23 cellular contexts compared by ENCODE assay signal in genomic region chr7:45718464-45719330, GRCh38.
DNase-seq lines count a peak whose midpoint lies in the region; ATAC-seq, FAIRE-seq and TF ChIP-seq lines count a peak whose summit lies in the region.
"Had no signal": no experiment of that assay in that cellular context is flagged by ENCODE, and none has a peak within 500 bp of the region (broad histone marks: within the 10 kb centered on the region; RNA-seq: fewer than 3 reads in every experiment).

No MANE protein-coding gene starts in this region.

- ATAC-seq in naive thymus-derived CD8-positive, alpha-beta T cell: no peak
- ATAC-seq: K562, left colon, pancreas had no signal

- peak overlapping the region; percentile 60 for H3K18ac ChIP-seq in neuronal stem cell (ENCODE audit: low read length)

- H2BK12ac ChIP-seq in neuronal stem cell (ENCODE audit: low read length): no peak overlapping the region

- H3K4me3 Mint-ChIP-seq in activated CD4-positive, alpha-beta T cell treated with anti-CD3 and anti-CD28 coated beads, Interleukin-2, amount 10 ng/mL, durations not matched to agents 24 days and 14 days: no peak overlapping the region
- no peak overlapping the region for H3K4me3 Mint-ChIP-seq in naive thymus-derived CD8-positive, alpha-beta T cell
- H3K4me3 Mint-ChIP-seq: CD4-positive, alpha-beta memory T cell had no signal

- H3K36me3 Mint-ChIP-seq in activated CD4-positive, alpha-beta T cell treated with anti-CD3 and anti-CD28 coated beads, Interleukin-2, amount 10 ng/mL, durations not matched to agents 24 days and 14 days (ENCODE audit: low read depth): peaks cover 8% of the 10 kb centered on the region
- peaks cover 0 to 9% (median 7%) of the 10 kb centered on the region in 3 donors for H3K36me3 Mint-ChIP-seq in naive thymus-derived CD8-positive, alpha-beta T cell

- TF ChIP-seq POLR2A in H54 (IDR thresholded peaks at IDR 0.05; ENCODE audit: low read depth, low read length): no peak

- H3K27ac Mint-ChIP-seq in activated CD4-positive, alpha-beta T cell treated with anti-CD3 and anti-CD28 coated beads, Interleukin-2, amount 10 ng/mL, durations not matched to agents 24 days and 14 days: no peak overlapping the region
- peak overlapping the region in 1 of 10 donors; percentile 35 for H3K27ac Mint-ChIP-seq in naive thymus-derived CD8-positive, alpha-beta T cell
- H3K27ac Mint-ChIP-seq: CD4-positive, alpha-beta memory T cell had no signal

- H3K27me3 ChIP-seq in neuronal stem cell (ENCODE audit: control insufficient read depth in 3 of 3, insufficient read depth in 3 of 3, low read depth in 1 of 3, low read length in 3 of 3): no peaks in the 10 kb centered on the region
- H3K27me3 ChIP-seq: pancreas had no signal

- no CpG with 5 or more reads among the region's 12 CpGs for WGBS in neuronal stem cell (ENCODE audit: extremely low coverage in 2 of 2, insufficient read length in 2 of 2, insufficient replicate concordance in 1 of 2), 2 donors

- H3K9me3 ChIP-seq in neuronal stem cell (replicated peaks in 1 of 2; ENCODE audit: control insufficient read depth in 2 of 2, insufficient read depth in 1 of 2, low read depth in 1 of 2, low read length in 2 of 2): no peaks in the 10 kb centered on the region
- H3K9me3 ChIP-seq: pancreas, SK-N-SH, tibial artery had no signal

- no peak overlapping the region for H3K14ac ChIP-seq in neuronal stem cell (ENCODE audit: low read length)

- H4K91ac ChIP-seq in neuronal stem cell (ENCODE audit: low read depth, low read length, poor library complexity): no peak overlapping the region

- H3K36me3 ChIP-seq in neuronal stem cell (replicated peaks in 1 of 2; ENCODE audit: control insufficient read depth in 2 of 2, insufficient read depth in 2 of 2, low read length in 2 of 2): peaks cover 0 to 14% of the 10 kb centered on the region in 2 donors

- peaks cover 0 to 3% of the 10 kb centered on the region in 2 donors for H3K4me1 ChIP-seq in neuronal stem cell (ENCODE audit: control insufficient read depth in 2 of 2, insufficient read depth in 1 of 2, low read depth in 1 of 2, low read length in 2 of 2)
- H3K4me1 ChIP-seq: pancreas, tibial artery had no signal

- intact Hi-C loops in activated CD4-positive, alpha-beta T cell treated with anti-CD3 and anti-CD28 coated beads, Interleukin-2, amount 10 ng/mL, durations not matched to agents 24 days and 14 days (cut with micrococcal nuclease): no loop called here

- no peaks in the 10 kb centered on the region for H3K9me3 Mint-ChIP-seq in activated CD4-positive, alpha-beta T cell treated with anti-CD3 and anti-CD28 coated beads, Interleukin-2, amount 10 ng/mL, durations not matched to agents 24 days and 14 days
- no peaks in the 10 kb centered on the region for H3K9me3 Mint-ChIP-seq in naive thymus-derived CD8-positive, alpha-beta T cell
- H3K9me3 Mint-ChIP-seq: CD4-positive, alpha-beta memory T cell had no signal

- POLR2A ChIA-PET in naive thymus-derived CD8-positive, alpha-beta T cell (lab: Charles Lee): no interaction called here

- H3K9ac ChIP-seq in neuronal stem cell (ENCODE audit: low read depth, low read length, poor library complexity): no peak overlapping the region
- H3K9ac ChIP-seq: SK-N-SH had no signal

- TF ChIP-seq CTCF in coronary artery (IDR thresholded peaks at IDR 0.05): no peak

- no peak for FAIRE-seq in H54 (lab: Jason Lieb, UNC)
- FAIRE-seq: bronchial epithelial cell, GM12891, K562, pancreas, TTC549 had no signal

- H2AFZ ChIP-seq in neuronal stem cell (ENCODE audit: low read length): no peak overlapping the region
- H2AFZ ChIP-seq: PC-9 had no signal

- H3K27ac ChIP-seq in coronary artery (no peak overlapping the region), neuronal stem cell (replicated peaks; ENCODE audit: low read length) (no peak overlapping the region)
- H3K27ac ChIP-seq: pancreas, PC-9, skin epidermis, tibial artery had no signal

- H4K8ac ChIP-seq in neuronal stem cell (ENCODE audit: low read depth, low read length): no peak overlapping the region

- no peak overlapping the region for H2BK15ac ChIP-seq in neuronal stem cell (ENCODE audit: low read length)

- no peak overlapping the region for H3K4me2 ChIP-seq in neuronal stem cell (ENCODE audit: insufficient read depth, low read length, poor library complexity, severe bottlenecking)
- H3K4me2 ChIP-seq: PC-9, SK-N-SH had no signal

- no peak overlapping the region for H3K4ac ChIP-seq in neuronal stem cell (ENCODE audit: low read length)

- no peaks in the 10 kb centered on the region for H3K4me1 Mint-ChIP-seq in activated CD4-positive, alpha-beta T cell treated with anti-CD3 and anti-CD28 coated beads, Interleukin-2, amount 10 ng/mL, durations not matched to agents 24 days and 14 days
- peaks cover 0 to 9% (median 0%) of the 10 kb centered on the region in 4 donors for H3K4me1 Mint-ChIP-seq in naive thymus-derived CD8-positive, alpha-beta T cell

- H3K27me3 Mint-ChIP-seq in activated CD4-positive, alpha-beta T cell treated with anti-CD3 and anti-CD28 coated beads, Interleukin-2, amount 10 ng/mL, durations not matched to agents 24 days and 14 days: no peaks in the 10 kb centered on the region
- H3K27me3 Mint-ChIP-seq in naive thymus-derived CD8-positive, alpha-beta T cell: peaks cover 0 to 2% (median 0%) of the 10 kb centered on the region in 5 donors
- H3K27me3 Mint-ChIP-seq: CD4-positive, alpha-beta memory T cell had no signal

- H2BK120ac ChIP-seq in neuronal stem cell (ENCODE audit: low read depth, low read length): no peak overlapping the region

- H3K4me3 ChIP-seq in coronary artery: no peak overlapping the region
- no peak overlapping the region for H3K4me3 ChIP-seq in neuronal stem cell (ENCODE audit: low read length in 2 of 2)
- H3K4me3 ChIP-seq: K562, pancreas, PC-9, skin epidermis, tibial artery had no signal

- H2BK5ac ChIP-seq in neuronal stem cell (ENCODE audit: low read length): no peak overlapping the region

- H2AK5ac ChIP-seq in neuronal stem cell (ENCODE audit: low read depth, low read length): no peak overlapping the region

- peak overlapping the region; percentile 1 for H3K23ac ChIP-seq in neuronal stem cell (ENCODE audit: low read depth, low read length, poor library complexity)

- peak; percentile 54 for DNase-seq in activated CD4-positive, alpha-beta T cell treated with anti-CD3 and anti-CD28 coated beads, Interleukin-2, amount 10 ng/mL, durations not matched to agents 24 days and 14 days
- no peak for DNase-seq in activated CD4-positive, alpha-beta T cell treated with anti-CD3 and anti-CD28 coated beads for 48 hours
- DNase-seq in MV-4-11 (lab: John Stamatoyannopoulos, UW) (peak; percentile 79), coronary artery (ENCODE audit: low spot score) (peak; percentile 69), neuronal stem cell (ENCODE audit: low spot score) (no peak), H54 (ENCODE audit: insufficient read length, low spot score) (no peak), 8988T (no peak)
- no peak for DNase-seq in naive thymus-derived CD8-positive, alpha-beta T cell
- DNase-seq: activated naive CD4-positive, alpha-beta T cell treated with Interleukin-2 at 50 U/mL for 16 hours; left colon; NCI-H187; NCI-H524; PC-9; SK-N-SH; stimulated activated CD4-positive, alpha-beta T cell treated with anti-CD3 and anti-CD28 coated beads, Interleukin-4, amount 100 ng/mL, for 4 hours; tibial artery had no signal

- no peaks in the 10 kb centered on the region for H3K79me1 ChIP-seq in neuronal stem cell (ENCODE audit: low read depth, low read length)

Comparison
In these comparisons a context has a peak if more than half of its experiments do, and no peak if none do; other contexts are left out.
1. DNase-seq: peak in activated CD4-positive, alpha-beta T cell treated with anti-CD3 and anti-CD28 coated beads, Interleukin-2, amount 10 ng/mL, durations not matched to agents 24 days and 14 days (single experiment), MV-4-11 (single experiment) and coronary artery (single experiment); none in activated CD4-positive, alpha-beta T cell treated with anti-CD3 and anti-CD28 coated beads for 48 hours (single experiment), neuronal stem cell (single experiment), H54 (single experiment), naive thymus-derived CD8-positive, alpha-beta T cell (0 of 10) and 8988T (single experiment).